In genomic region chr5:26329562-26330189, GRCh38 we compare ENCODE assay signal across 11 cellular contexts.
DNase-seq lines count a peak whose midpoint lies in the region; ATAC-seq and TF ChIP-seq lines count a peak whose summit lies in the region.
"Had no signal": no experiment of that assay in that cellular context is flagged by ENCODE, and none has a peak within 500 bp of the region (broad histone marks: within the 10 kb centered on the region; RNA-seq: fewer than 3 reads in every experiment).

No MANE protein-coding gene starts in this region.

- H3K27me3 ChIP-seq in tibial artery = no peaks in the 10 kb centered on the region

- H3K36me3 ChIP-seq in tibial artery = no peaks in the 10 kb centered on the region

- ATAC-seq in HG03025 (IDR thresholded peaks at IDR 0.05; ENCODE audit: low FRiP score, unreplicated experiment) = no peak

- H3K4me1 Mint-ChIP-seq in brain (no peaks in the 10 kb centered on the region), neural crest cell (no peaks in the 10 kb centered on the region)

- TF ChIP-seq CTCF in brain (conservative IDR thresholded peaks at IDR 0.05) (peak; percentile 62 to 77), neural crest cell (conservative IDR thresholded peaks at IDR 0.05) (peak; percentile 68), tibial artery (IDR thresholded peaks at IDR 0.05) (peak in 1 of 2 experiments; percentile 20)

- H3K4me3 ChIP-seq in tibial artery = no peak overlapping the region

- no peaks in the 10 kb centered on the region for H3K4me1 ChIP-seq in tibial artery

- intact Hi-C loops in tibial artery (cut with DNase I; ENCODE audit: low total_unique reads) = no loop called here

- DNase-seq in NCI-H1694 treated with DMSO at 0.1 percent for 48 hours (lab: John Stamatoyannopoulos, UW) (peak; percentile 49), NCI-H1694 (lab: John Stamatoyannopoulos, UW) (no peak), NCI-H146 (lab: John Stamatoyannopoulos, UW) (peak; percentile 15), neural crest cell (ENCODE audit: low read depth, low spot score) (no peak), tibial artery (no peak)
- no peak for DNase-seq in stimulated activated CD4-positive, alpha-beta T cell treated with anti-CD3 and anti-CD28 coated beads, Interleukin-2, amount 100 ng/mL, for 24 hours
- DNase-seq: activated CD8-positive, alpha-beta memory T cell treated with anti-CD3 and anti-CD28 coated beads for 24 hours; nucleus accumbens had no signal

- peaks cover 7% of the 10 kb centered on the region for H3K27me3 Mint-ChIP-seq in brain
- no peaks in the 10 kb centered on the region for H3K27me3 Mint-ChIP-seq in neural crest cell (ENCODE audit: low read depth)
- H3K27me3 Mint-ChIP-seq: stimulated activated naive CD8-positive, alpha-beta T cell treated with anti-CD3 and anti-CD28 coated beads, Interleukin-15, Interleukin-2, amounts not matched to agents 100 ng/mL and 50 ng/mL, for 24 hours had no signal

- no peak overlapping the region for H3K27ac Mint-ChIP-seq in brain
- no peak overlapping the region for H3K27ac Mint-ChIP-seq in neural crest cell (ENCODE audit: unreplicated experiment)
- H3K27ac Mint-ChIP-seq: stimulated activated naive CD8-positive, alpha-beta T cell treated with anti-CD3 and anti-CD28 coated beads, Interleukin-15, Interleukin-2, amounts not matched to agents 100 ng/mL and 50 ng/mL, for 24 hours had no signal

- H3K36me3 Mint-ChIP-seq in brain = no peaks in the 10 kb centered on the region
- H3K36me3 Mint-ChIP-seq in neural crest cell (ENCODE audit: low read depth) = no peaks in the 10 kb centered on the region

- H3K27ac ChIP-seq in tibial artery = no peak overlapping the region

- H3K9me3 ChIP-seq in tibial artery = no peaks in the 10 kb centered on the region

- H3K4me3 Mint-ChIP-seq in brain (peak overlapping the region in 1 of 5 experiments; percentile 60), neural crest cell (no peak overlapping the region)
- H3K4me3 Mint-ChIP-seq: stimulated activated naive CD8-positive, alpha-beta T cell treated with anti-CD3 and anti-CD28 coated beads, Interleukin-15, Interleukin-2, amounts not matched to agents 100 ng/mL and 50 ng/mL, for 24 hours had no signal

- H3K9me3 Mint-ChIP-seq in brain (peaks cover 0 to 3% (median 0%) of the 10 kb centered on the region in 5 experiments), neural crest cell (no peaks in the 10 kb centered on the region)
- H3K9me3 Mint-ChIP-seq: stimulated activated naive CD8-positive, alpha-beta T cell treated with anti-CD3 and anti-CD28 coated beads, Interleukin-15, Interleukin-2, amounts not matched to agents 100 ng/mL and 50 ng/mL, for 24 hours had no signal

Comparison
In these comparisons a context has a peak if more than half of its experiments do, and no peak if none do; other contexts are left out.
1. DNase-seq: peak in NCI-H1694 treated with DMSO at 0.1 percent for 48 hours (single experiment) and NCI-H146 (single experiment); none in NCI-H1694 (single experiment), neural crest cell (single experiment), stimulated activated CD4-positive, alpha-beta T cell treated with anti-CD3 and anti-CD28 coated beads, Interleukin-2, amount 100 ng/mL, for 24 hours (0 of 2) and tibial artery (0 of 2).